In the genomic region with DNA sequence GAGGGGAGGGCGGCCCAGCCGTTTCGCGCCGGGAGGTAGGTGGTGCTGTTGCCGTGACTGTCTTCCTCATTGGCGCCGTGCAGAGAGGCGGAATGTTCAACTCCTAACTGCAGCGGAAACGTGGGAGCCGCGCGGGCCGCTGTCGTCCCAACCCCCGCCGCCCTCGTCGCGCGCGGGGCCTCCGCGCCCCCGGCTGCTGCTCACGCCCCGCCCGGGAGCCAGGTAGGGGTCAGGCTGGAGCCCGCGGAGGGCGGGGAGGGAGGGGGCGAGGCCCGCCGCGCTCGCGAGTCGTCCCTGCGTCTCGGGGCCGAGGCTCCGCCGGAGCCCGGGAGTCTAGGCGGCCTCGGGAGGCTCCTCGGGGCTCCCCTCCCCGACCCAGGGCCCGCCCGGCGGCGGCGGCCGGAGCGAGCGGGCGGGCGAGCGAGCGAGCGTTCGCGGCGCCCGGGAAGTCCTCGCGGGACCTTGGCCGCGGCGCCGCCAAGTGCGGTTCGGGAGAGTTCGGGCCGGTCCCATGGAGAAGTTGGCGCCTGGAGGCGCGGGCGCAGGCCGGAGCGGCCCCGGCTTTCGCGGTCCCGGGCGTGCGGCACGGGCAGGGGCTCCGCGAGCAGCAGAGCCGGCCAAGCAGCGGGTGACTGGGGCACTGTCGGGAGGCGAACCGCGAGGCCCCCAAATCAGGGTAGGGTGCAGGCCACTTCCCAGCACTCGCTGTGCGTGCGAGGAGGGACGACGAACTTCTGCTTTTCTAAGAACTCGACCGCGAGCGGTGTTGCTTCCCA, we compare ENCODE assay signal across 2 cellular contexts.
TF ChIP-seq lines count a peak whose summit lies in the region.

A gene (plus strand): TSS at position 66 of the 776 bp plus-strand sequence. CDS start 15,186 bp downstream, outside the sequence.

TF ChIP-seq in HEK293, 187 proteins besides CTCF, POLR2A, EP300 and RAD21 (continued from another document and continues in another):
- TF ChIP-seq ZNF561 (tag by site-specific recombination; IDR thresholded peaks at IDR 0.05; ENCODE audit: borderline replicate concordance): 0 out of 2 replicates have a peak, but pooled peaks have one; percentile 11
- TF ChIP-seq ZBTB20 (tag by site-specific recombination; IDR thresholded peaks at IDR 0.05): peak; percentile 74
- peak; percentile 17; the same call in 1 of the 2 replicates for TF ChIP-seq KLF9 (tag by site-specific recombination; IDR thresholded peaks at IDR 0.05; ENCODE audit: low read depth)
- TF ChIP-seq ZNF341 (tag by site-specific recombination; IDR thresholded peaks at IDR 0.05; ENCODE audit: low read depth): peak; percentile 42; the same call in 1 of the 2 replicates
- TF ChIP-seq ZBTB8A (tag by site-specific recombination; IDR thresholded peaks at IDR 0.05): peak; percentile 30
- peak; percentile 66 for TF ChIP-seq IKZF3 (tag by site-specific recombination; IDR thresholded peaks at IDR 0.05)
- no peak for TF ChIP-seq ZXDB (tag by site-specific recombination; IDR thresholded peaks at IDR 0.05)
- no peak for TF ChIP-seq SCRT2 (tag by site-specific recombination; IDR thresholded peaks at IDR 0.05)
- no peak for TF ChIP-seq ZSCAN16 (tag by site-specific recombination; IDR thresholded peaks at IDR 0.05)
- TF ChIP-seq EGR2 (tag by site-specific recombination; IDR thresholded peaks at IDR 0.05; ENCODE audit: low read depth): peak; percentile 68
- TF ChIP-seq, protein P1, sequence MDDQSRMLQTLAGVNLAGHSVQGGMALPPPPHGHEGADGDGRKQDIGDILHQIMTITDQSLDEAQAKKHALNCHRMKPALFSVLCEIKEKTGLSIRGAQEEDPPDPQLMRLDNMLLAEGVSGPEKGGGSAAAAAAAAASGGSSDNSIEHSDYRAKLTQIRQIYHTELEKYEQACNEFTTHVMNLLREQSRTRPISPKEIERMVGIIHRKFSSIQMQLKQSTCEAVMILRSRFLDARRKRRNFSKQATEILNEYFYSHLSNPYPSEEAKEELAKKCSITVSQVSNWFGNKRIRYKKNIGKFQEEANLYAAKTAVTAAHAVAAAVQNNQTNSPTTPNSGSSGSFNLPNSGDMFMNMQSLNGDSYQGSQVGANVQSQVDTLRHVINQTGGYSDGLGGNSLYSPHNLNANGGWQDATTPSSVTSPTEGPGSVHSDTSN (CRISPR knock-in tag; IDR thresholded peaks at IDR 0.05): peak; percentile 87
- no peak for TF ChIP-seq ZNF664 (tag by site-specific recombination; IDR thresholded peaks at IDR 0.05)
- TF ChIP-seq SP2 (tag by site-specific recombination; IDR thresholded peaks at IDR 0.05): peak; percentile 49
- 0 out of 2 replicates have a peak, but pooled peaks have one; percentile 36 for TF ChIP-seq YY1 (tag by site-specific recombination; IDR thresholded peaks at IDR 0.05)
- no peak for TF ChIP-seq MEIS1 (CRISPR knock-in tag; IDR thresholded peaks at IDR 0.05; ENCODE audit: borderline replicate concordance)
- no peak for TF ChIP-seq ZNF549 (tag by site-specific recombination; IDR thresholded peaks at IDR 0.05)
- peak; percentile 42; the same call in 1 of the 2 replicates for TF ChIP-seq GLIS1 (tag by site-specific recombination; IDR thresholded peaks at IDR 0.05)
- TF ChIP-seq ZSCAN30 (tag by site-specific recombination; IDR thresholded peaks at IDR 0.05): 0 out of 2 replicates have a peak, but pooled peaks have one; percentile 43
- TF ChIP-seq ZNF76 (tag by site-specific recombination; IDR thresholded peaks at IDR 0.05; ENCODE audit: borderline replicate concordance, low read depth): peak; percentile 38; the same call in 1 of the 2 replicates
- TF ChIP-seq, protein P2, sequence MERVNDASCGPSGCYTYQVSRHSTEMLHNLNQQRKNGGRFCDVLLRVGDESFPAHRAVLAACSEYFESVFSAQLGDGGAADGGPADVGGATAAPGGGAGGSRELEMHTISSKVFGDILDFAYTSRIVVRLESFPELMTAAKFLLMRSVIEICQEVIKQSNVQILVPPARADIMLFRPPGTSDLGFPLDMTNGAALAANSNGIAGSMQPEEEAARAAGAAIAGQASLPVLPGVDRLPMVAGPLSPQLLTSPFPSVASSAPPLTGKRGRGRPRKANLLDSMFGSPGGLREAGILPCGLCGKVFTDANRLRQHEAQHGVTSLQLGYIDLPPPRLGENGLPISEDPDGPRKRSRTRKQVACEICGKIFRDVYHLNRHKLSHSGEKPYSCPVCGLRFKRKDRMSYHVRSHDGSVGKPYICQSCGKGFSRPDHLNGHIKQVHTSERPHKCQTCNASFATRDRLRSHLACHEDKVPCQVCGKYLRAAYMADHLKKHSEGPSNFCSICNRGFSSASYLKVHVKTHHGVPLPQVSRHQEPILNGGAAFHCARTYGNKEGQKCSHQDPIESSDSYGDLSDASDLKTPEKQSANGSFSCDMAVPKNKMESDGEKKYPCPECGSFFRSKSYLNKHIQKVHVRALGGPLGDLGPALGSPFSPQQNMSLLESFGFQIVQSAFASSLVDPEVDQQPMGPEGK (tag by site-specific recombination; IDR thresholded peaks at IDR 0.05): 0 out of 2 replicates have a peak, but pooled peaks have one; percentile 23
- TF ChIP-seq RBAK (tag by site-specific recombination; IDR thresholded peaks at IDR 0.05): no peak
- TF ChIP-seq ZSCAN23 (tag by site-specific recombination; IDR thresholded peaks at IDR 0.05): no peak
- TF ChIP-seq, protein P3, sequence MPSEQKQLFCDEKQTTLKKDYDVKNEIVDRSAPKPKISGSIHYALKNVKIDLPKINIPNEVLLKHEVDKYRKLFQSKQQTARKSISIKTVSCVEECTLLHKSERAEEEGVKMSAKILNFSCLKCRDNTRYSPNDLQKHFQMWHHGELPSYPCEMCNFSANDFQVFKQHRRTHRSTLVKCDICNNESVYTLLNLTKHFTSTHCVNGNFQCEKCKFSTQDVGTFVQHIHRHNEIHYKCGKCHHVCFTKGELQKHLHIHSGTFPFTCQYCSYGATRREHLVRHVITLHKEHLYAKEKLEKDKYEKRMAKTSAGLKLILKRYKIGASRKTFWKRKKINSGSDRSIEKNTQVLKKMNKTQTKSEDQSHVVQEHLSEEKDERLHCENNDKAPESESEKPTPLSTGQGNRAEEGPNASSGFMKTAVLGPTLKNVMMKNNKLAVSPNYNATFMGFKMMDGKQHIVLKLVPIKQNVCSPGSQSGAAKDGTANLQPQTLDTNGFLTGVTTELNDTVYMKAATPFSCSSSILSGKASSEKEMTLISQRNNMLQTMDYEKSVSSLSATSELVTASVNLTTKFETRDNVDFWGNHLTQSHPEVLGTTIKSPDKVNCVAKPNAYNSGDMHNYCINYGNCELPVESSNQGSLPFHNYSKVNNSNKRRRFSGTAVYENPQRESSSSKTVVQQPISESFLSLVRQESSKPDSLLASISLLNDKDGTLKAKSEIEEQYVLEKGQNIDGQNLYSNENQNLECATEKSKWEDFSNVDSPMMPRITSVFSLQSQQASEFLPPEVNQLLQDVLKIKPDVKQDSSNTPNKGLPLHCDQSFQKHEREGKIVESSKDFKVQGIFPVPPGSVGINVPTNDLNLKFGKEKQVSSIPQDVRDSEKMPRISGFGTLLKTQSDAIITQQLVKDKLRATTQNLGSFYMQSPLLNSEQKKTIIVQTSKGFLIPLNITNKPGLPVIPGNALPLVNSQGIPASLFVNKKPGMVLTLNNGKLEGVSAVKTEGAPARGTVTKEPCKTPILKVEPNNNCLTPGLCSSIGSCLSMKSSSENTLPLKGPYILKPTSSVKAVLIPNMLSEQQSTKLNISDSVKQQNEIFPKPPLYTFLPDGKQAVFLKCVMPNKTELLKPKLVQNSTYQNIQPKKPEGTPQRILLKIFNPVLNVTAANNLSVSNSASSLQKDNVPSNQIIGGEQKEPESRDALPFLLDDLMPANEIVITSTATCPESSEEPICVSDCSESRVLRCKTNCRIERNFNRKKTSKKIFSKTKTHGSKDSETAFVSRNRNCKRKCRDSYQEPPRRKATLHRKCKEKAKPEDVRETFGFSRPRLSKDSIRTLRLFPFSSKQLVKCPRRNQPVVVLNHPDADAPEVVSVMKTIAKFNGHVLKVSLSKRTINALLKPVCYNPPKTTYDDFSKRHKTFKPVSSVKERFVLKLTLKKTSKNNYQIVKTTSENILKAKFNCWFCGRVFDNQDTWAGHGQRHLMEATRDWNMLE (tag by site-specific recombination; conservative IDR thresholded peaks at IDR 0.05; ENCODE audit: low read depth): no peak

TF ChIP-seq in GM12878, 131 proteins besides CTCF, POLR2A, EP300 and RAD21 (continued from another document):
- TF ChIP-seq SMC3 (IDR thresholded peaks at IDR 0.05; ENCODE audit: borderline replicate concordance, low read length): peak; percentile 20; the same call in 1 of the 2 replicates
- 0 out of 2 replicates have a peak, but pooled peaks have one; percentile 48 for TF ChIP-seq MXI1 (IDR thresholded peaks at IDR 0.05; ENCODE audit: low read depth, low read length)
- TF ChIP-seq SMAD1 (IDR thresholded peaks at IDR 0.05; ENCODE audit: low read depth, partially characterized antibody): no peak
- TF ChIP-seq POLR2AphosphoS5 (IDR thresholded peaks at IDR 0.05; ENCODE audit: low read length): peak; percentile 72
- no peak for TF ChIP-seq PML (IDR thresholded peaks at IDR 0.05; ENCODE audit: low read length)
- TF ChIP-seq BHLHE40 (IDR thresholded peaks at IDR 0.05; ENCODE audit: borderline replicate concordance in 1 of 2, low read depth in 2 of 2, low read length in 1 of 2): peak in 1 of 2 experiments; percentile 24; a peak in 1 of 4 replicates
- TF ChIP-seq RUNX3 (IDR thresholded peaks at IDR 0.05; ENCODE audit: low read length): peak; percentile 55; the same call in 1 of the 2 replicates
- 0 out of 2 replicates have a peak, but pooled peaks have one; percentile 9 for TF ChIP-seq CREM (IDR thresholded peaks at IDR 0.05; ENCODE audit: low read depth)
- TF ChIP-seq ASH2L (IDR thresholded peaks at IDR 0.05; ENCODE audit: borderline replicate concordance, low read depth): peak; percentile 45; the same call in 1 of the 2 replicates
- TF ChIP-seq IKZF1 (conservative IDR thresholded peaks at IDR 0.05): 0 out of 2 replicates have a peak, but pooled peaks have one; percentile 44
- peak in 1 of 2 experiments; percentile 57; a peak in 1 of 3 replicates for TF ChIP-seq EGR1 (IDR thresholded peaks at IDR 0.05; ENCODE audit: borderline replicate concordance in 1 of 2, low read depth in 2 of 2, low read length in 2 of 2)
- peak; percentile 76; the same call in 1 of the 2 replicates for TF ChIP-seq BACH1 (IDR thresholded peaks at IDR 0.05; ENCODE audit: borderline replicate concordance)
- no peak for TF ChIP-seq RELA (IDR thresholded peaks at IDR 0.05; ENCODE audit: borderline replicate concordance, partially characterized antibody)
- 0 out of 2 replicates have a peak, but pooled peaks have one; percentile 14 for TF ChIP-seq YY1 (IDR thresholded peaks at IDR 0.05; ENCODE audit: low read depth, low read length)
- TF ChIP-seq ZNF622 (IDR thresholded peaks at IDR 0.05): no peak
- no peak for TF ChIP-seq YBX1 (IDR thresholded peaks at IDR 0.05)
- TF ChIP-seq, protein P4, sequence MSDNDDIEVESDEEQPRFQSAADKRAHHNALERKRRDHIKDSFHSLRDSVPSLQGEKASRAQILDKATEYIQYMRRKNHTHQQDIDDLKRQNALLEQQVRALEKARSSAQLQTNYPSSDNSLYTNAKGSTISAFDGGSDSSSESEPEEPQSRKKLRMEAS (IDR thresholded peaks at IDR 0.05; ENCODE audit: low read depth, low read length): peak; percentile 26; the same call in 1 of the 2 replicates
